In the genomic region with DNA sequence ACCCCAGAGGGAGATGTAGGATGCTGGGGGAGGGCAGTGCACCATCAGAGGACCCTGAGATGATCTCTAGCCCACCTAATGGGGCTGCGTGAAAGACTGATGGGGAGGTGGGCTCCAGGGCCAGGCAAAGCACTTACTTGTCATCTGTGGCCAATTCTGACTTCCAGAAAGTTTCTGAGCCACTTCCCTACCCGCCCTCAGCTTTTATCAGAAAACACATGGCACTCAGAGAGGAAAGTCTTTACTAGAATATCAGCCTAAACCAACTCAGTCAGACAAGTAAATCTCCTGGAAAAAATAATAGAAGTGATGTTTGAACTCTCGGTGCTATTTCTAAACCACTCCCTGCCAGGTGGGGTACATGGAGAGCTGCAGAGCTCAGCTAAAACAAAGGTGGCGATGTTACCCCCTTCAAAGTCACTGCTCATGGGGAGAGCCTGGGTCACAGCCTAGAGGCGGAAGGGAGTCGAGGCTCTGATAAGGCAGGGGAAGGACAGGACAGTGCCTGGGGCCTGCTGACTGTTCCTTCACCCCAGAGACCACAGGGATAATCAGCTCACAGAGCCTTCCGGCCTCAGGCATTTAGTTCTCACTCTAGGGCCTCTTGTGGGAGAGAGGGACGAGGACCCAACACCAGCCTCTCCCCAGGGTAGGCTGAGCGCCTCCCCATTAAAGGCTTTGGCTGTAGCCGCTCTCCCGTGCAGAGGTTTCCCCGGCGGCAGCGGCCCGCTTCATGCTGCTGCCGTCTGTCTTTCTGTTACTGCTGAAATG, we compare ENCODE assay signal across 1 cellular context.
TF ChIP-seq lines count a peak whose summit lies in the region.

No MANE protein-coding gene starts in this region.

TF ChIP-seq in WTC11, 78 proteins besides CTCF, POLR2A, EP300 and RAD21 (continued from another document):
- TF ChIP-seq, protein P1, sequence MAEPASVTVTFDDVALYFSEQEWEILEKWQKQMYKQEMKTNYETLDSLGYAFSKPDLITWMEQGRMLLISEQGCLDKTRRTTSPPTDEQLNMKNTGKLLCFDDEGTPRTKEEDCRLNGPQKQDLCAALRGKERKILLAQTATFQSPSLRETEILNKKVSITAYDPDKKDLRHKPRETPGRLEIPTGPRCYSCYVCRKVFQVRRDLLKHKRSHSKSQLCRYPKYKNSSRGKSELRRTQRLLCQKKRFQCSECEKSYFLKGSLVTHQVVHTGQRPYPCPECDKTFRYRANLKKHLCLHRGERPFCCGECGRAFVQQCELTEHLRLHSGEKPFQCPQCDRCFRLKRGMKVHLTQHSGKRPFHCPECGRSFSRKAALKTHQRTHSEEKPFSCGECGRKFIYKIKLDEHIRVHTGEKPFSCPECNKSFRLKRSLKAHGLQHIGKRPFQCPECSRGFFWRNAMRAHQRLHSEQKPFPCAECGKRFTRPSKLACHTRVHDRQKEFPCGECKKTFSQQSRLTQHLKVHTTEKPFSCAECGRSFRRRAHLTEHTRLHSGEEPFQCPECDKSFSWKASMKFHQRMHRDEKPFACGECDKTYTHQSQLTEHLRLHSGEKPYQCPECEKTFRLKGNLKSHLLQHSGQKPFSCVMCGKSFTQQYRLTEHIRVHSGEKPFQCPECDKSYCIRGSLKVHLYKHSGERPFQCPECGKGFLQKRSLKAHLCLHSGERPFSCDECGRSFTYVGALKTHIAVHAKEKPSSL (CRISPR knock-in tag; conservative IDR thresholded peaks at IDR 0.05), result no peak
- TF ChIP-seq MXD4 (CRISPR knock-in tag; IDR thresholded peaks at IDR 0.05; ENCODE audit: borderline replicate concordance), result no peak
- no peak for TF ChIP-seq E2F5 (CRISPR knock-in tag; IDR thresholded peaks at IDR 0.05)
- TF ChIP-seq ZNF671 (CRISPR knock-in tag; IDR thresholded peaks at IDR 0.05), result no peak
- no peak for TF ChIP-seq ZNF416 (CRISPR knock-in tag; IDR thresholded peaks at IDR 0.05)
- no peak for TF ChIP-seq NR1H2 (CRISPR knock-in tag; IDR thresholded peaks at IDR 0.05)
- TF ChIP-seq ZNF396 (CRISPR knock-in tag; IDR thresholded peaks at IDR 0.05; ENCODE audit: borderline replicate concordance), result no peak
- TF ChIP-seq JAZF1 (CRISPR knock-in tag; IDR thresholded peaks at IDR 0.05), result no peak
- TF ChIP-seq ATF1 (CRISPR knock-in tag; IDR thresholded peaks at IDR 0.05), result no peak
- no peak for TF ChIP-seq ZBTB43 (CRISPR knock-in tag; IDR thresholded peaks at IDR 0.05)
- TF ChIP-seq STAT6 (CRISPR knock-in tag; conservative IDR thresholded peaks at IDR 0.05; ENCODE audit: low read depth), result no peak
- TF ChIP-seq HMGA2 (CRISPR knock-in tag; IDR thresholded peaks at IDR 0.05), result no peak
- no peak for TF ChIP-seq GRHL2 (CRISPR knock-in tag; IDR thresholded peaks at IDR 0.05; ENCODE audit: insufficient replicate concordance, severe bottlenecking)
- no peak for TF ChIP-seq ZNF423 (CRISPR knock-in tag; IDR thresholded peaks at IDR 0.05)
- no peak for TF ChIP-seq SMAD3 (CRISPR knock-in tag; IDR thresholded peaks at IDR 0.05; ENCODE audit: borderline replicate concordance)
- TF ChIP-seq, protein P2, sequence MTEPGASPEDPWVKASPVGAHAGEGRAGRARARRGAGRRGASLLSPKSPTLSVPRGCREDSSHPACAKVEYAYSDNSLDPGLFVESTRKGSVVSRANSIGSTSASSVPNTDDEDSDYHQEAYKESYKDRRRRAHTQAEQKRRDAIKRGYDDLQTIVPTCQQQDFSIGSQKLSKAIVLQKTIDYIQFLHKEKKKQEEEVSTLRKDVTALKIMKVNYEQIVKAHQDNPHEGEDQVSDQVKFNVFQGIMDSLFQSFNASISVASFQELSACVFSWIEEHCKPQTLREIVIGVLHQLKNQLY (CRISPR knock-in tag; IDR thresholded peaks at IDR 0.05), result no peak
- no peak for TF ChIP-seq ZMAT4 (CRISPR knock-in tag; IDR thresholded peaks at IDR 0.05)
